8 cellular contexts compared by ENCODE assay signal in genomic region chr15:63436872-63437375, GRCh38. TPM values are rescaled to one million over a fixed set of nuclear protein-coding genes. Genes with fewer than 3 reads are reported as not detected.
DNase-seq lines count a peak whose midpoint lies in the region; ATAC-seq and TF ChIP-seq lines count a peak whose summit lies in the region.

No MANE protein-coding gene starts in this region.

- no peaks in the 10 kb centered on the region for H3K27me3 ChIP-seq in CD4-positive, alpha-beta memory T cell (ENCODE audit: insufficient read depth, low read length)
- H3K27me3 ChIP-seq in heart left ventricle (no peaks in the 10 kb centered on the region), upper lobe of right lung (no peaks in the 10 kb centered on the region)

- no peak overlapping the region for H3K4me3 ChIP-seq in CD4-positive, alpha-beta memory T cell (ENCODE audit: low read length in 2 of 2)
- H3K4me3 ChIP-seq in NB4 (ENCODE audit: low read depth, low read length) (no peak overlapping the region), heart left ventricle (no peak overlapping the region), upper lobe of right lung (no peak overlapping the region)

- no peaks in the 10 kb centered on the region for H3K36me3 Mint-ChIP-seq in CD4-positive, alpha-beta memory T cell
- H3K36me3 Mint-ChIP-seq in activated naive CD8-positive, alpha-beta T cell treated with anti-CD3 and anti-CD28 coated beads, Interleukin-2, amount 10 ng/mL, durations not matched to agents 7 days and 5 days = no peaks in the 10 kb centered on the region

- DNase-seq in CD4-positive, alpha-beta memory T cell = peak; percentile 70 to 82 (median 79)
- DNase-seq in NB4 (ENCODE audit: low read depth) = peak; percentile 63
- peak; percentile 49 for DNase-seq in SW480 (ENCODE audit: low spot score)
- peak; percentile 75 for DNase-seq in activated naive CD8-positive, alpha-beta T cell treated with anti-CD3 and anti-CD28 coated beads, Interleukin-2, amount 10 ng/mL, durations not matched to agents 7 days and 5 days
- DNase-seq in heart left ventricle = peak; percentile 84 to 91 (median 86)
- peak; percentile 71 for DNase-seq in putamen (ENCODE audit: low spot score)
- peak; percentile 80 for DNase-seq in upper lobe of right lung

- peaks cover 36% of the 10 kb centered on the region for H3K4me1 ChIP-seq in CD4-positive, alpha-beta memory T cell (ENCODE audit: insufficient read depth, low read length)
- peaks cover 0 to 22% (median 9%) of the 10 kb centered on the region in 12 donors for H3K4me1 ChIP-seq in heart left ventricle
- H3K4me1 ChIP-seq in upper lobe of right lung = peaks cover 9% of the 10 kb centered on the region

- peak overlapping the region; percentile 59 to 98 (median 94) for H3K27ac Mint-ChIP-seq in CD4-positive, alpha-beta memory T cell
- H3K27ac Mint-ChIP-seq in activated naive CD8-positive, alpha-beta T cell treated with anti-CD3 and anti-CD28 coated beads, Interleukin-2, amount 10 ng/mL, durations not matched to agents 7 days and 5 days = peak overlapping the region; percentile 93

- TF ChIP-seq CTCF in NB4 (IDR thresholded peaks at IDR 0.05; ENCODE audit: low read depth, low read length) = no peak
- TF ChIP-seq CTCF in heart left ventricle (IDR thresholded peaks at IDR 0.05) = peak in 1 of 12 donors; percentile 29
- no peak for TF ChIP-seq CTCF in upper lobe of right lung (IDR thresholded peaks at IDR 0.05)

- TF ChIP-seq POLR2A in NB4 (IDR thresholded peaks at IDR 0.05; ENCODE audit: extremely low read depth, insufficient read length) = no peak
- no peak for TF ChIP-seq POLR2A in heart left ventricle (IDR thresholded peaks at IDR 0.05)

- H3K4me3 Mint-ChIP-seq in CD4-positive, alpha-beta memory T cell = peak overlapping the region in 7 of 8 donors; percentile 23 to 67 (median 45)
- H3K4me3 Mint-ChIP-seq in activated naive CD8-positive, alpha-beta T cell treated with anti-CD3 and anti-CD28 coated beads, Interleukin-2, amount 10 ng/mL, durations not matched to agents 7 days and 5 days = peak overlapping the region; percentile 39

- ATAC-seq in activated naive CD8-positive, alpha-beta T cell treated with anti-CD3 and anti-CD28 coated beads, Interleukin-2, amount 10 ng/mL, durations not matched to agents 7 days and 5 days (ENCODE audit: low read depth) = peak; percentile 99
- peak; percentile 46 to 84 (median 81) for ATAC-seq in heart left ventricle
- ATAC-seq in upper lobe of right lung = peak; percentile 73
- ATAC-seq in GM19397 (IDR thresholded peaks at IDR 0.05; ENCODE audit: unreplicated experiment) = no peak

- H3K27me3 Mint-ChIP-seq in CD4-positive, alpha-beta memory T cell = peaks cover 4 to 10% of the 10 kb centered on the region in 2 donors
- H3K27me3 Mint-ChIP-seq in activated naive CD8-positive, alpha-beta T cell treated with anti-CD3 and anti-CD28 coated beads, Interleukin-2, amount 10 ng/mL, durations not matched to agents 7 days and 5 days = no peaks in the 10 kb centered on the region

- no peaks in the 10 kb centered on the region for H3K9me3 Mint-ChIP-seq in CD4-positive, alpha-beta memory T cell
- H3K9me3 Mint-ChIP-seq in activated naive CD8-positive, alpha-beta T cell treated with anti-CD3 and anti-CD28 coated beads, Interleukin-2, amount 10 ng/mL, durations not matched to agents 7 days and 5 days = no peaks in the 10 kb centered on the region

- peaks cover 15 to 47% (median 33%) of the 10 kb centered on the region in 4 donors for H3K4me1 Mint-ChIP-seq in CD4-positive, alpha-beta memory T cell
- H3K4me1 Mint-ChIP-seq in activated naive CD8-positive, alpha-beta T cell treated with anti-CD3 and anti-CD28 coated beads, Interleukin-2, amount 10 ng/mL, durations not matched to agents 7 days and 5 days = peaks cover 21% of the 10 kb centered on the region

- 4 to 12% (median 10%) methylated on average over 3 of the region's 3 CpGs for WGBS in heart left ventricle, 4 donors

- H3K9me3 ChIP-seq in CD4-positive, alpha-beta memory T cell (ENCODE audit: control insufficient read depth in 1 of 2, low read length in 2 of 2) = no peaks in the 10 kb centered on the region
- H3K9me3 ChIP-seq in heart left ventricle (no peaks in the 10 kb centered on the region), upper lobe of right lung (no peaks in the 10 kb centered on the region)

- H3K36me3 ChIP-seq in CD4-positive, alpha-beta memory T cell (ENCODE audit: insufficient read depth, low read length) = no peaks in the 10 kb centered on the region
- H3K36me3 ChIP-seq in heart left ventricle = no peaks in the 10 kb centered on the region
- H3K36me3 ChIP-seq in upper lobe of right lung = no peaks in the 10 kb centered on the region

- CTCF ChIA-PET in CD4-positive, alpha-beta memory T cell (lab: Charles Lee; ENCODE audit: partially characterized antibody) = interaction anchor here (0.7 to 2.8 kb wide), 8 partner anchors 9 to 717 kb away, joined by 3 to 9 read pairs (median 3); no protein-coding TSS in a partner anchor

- intact Hi-C loops in CD4-positive, alpha-beta memory T cell (cut with micrococcal nuclease) = no loop called here
- intact Hi-C loops in heart left ventricle (cut with DNase I) (no loop called here), upper lobe of right lung (cut with DNase I) (no loop called here)

- POLR2A ChIA-PET in CD4-positive, alpha-beta memory T cell (lab: Charles Lee; ENCODE audit: partially characterized antibody) = interaction anchor here (1.0 to 2.0 kb wide), 7 partner anchors 9 to 389 kb away, joined by 3 to 7 read pairs (median 4); partner anchors contain the start of genes RPS27L and USP3
- POLR2A ChIA-PET in activated naive CD8-positive, alpha-beta T cell treated with anti-CD3 and anti-CD28 coated beads, Interleukin-2, amount 10 ng/mL, durations not matched to agents 7 days and 5 days (lab: Charles Lee) = interaction anchor here (1.1 to 2.1 kb wide), 5 partner anchors 9 to 657 kb away, joined by 3 to 11 read pairs (median 3); partner anchors contain the start of genes CIAO2A, RPS27L and USP3

- peak overlapping the region; percentile 22 for H3K27ac ChIP-seq in CD4-positive, alpha-beta memory T cell (ENCODE audit: low read depth, low read length)
- H3K27ac ChIP-seq in heart left ventricle = peak overlapping the region in 11 of 12 donors; percentile 3 to 66 (median 47)
- peak overlapping the region; percentile 19 for H3K27ac ChIP-seq in upper lobe of right lung

RNA-seq across cellular contexts. Expression of gene CA12, which starts 55.3 kb away (rescaled TPM):
- not detected for total RNA-seq in CD4-positive, alpha-beta memory T cell
- polyA plus RNA-seq in CD4-positive, alpha-beta memory T cell = not detected
- total RNA-seq in activated naive CD8-positive, alpha-beta T cell treated with anti-CD3 and anti-CD28 coated beads, Interleukin-2, amount 10 ng/mL, durations not matched to agents 7 days and 5 days = not detected
- total RNA-seq in heart left ventricle (1 to 10 TPM in 2 of 9 donors, under 1 TPM in 4, not detected in 3; 0.12 to 5.2 (median 0.25) TPM), upper lobe of right lung (6.7 TPM)
- polyA plus RNA-seq in heart left ventricle = 1 to 10 TPM in 1 of 2 donors, under 1 TPM in 1; 0.04 to 1.5 TPM
